1 cellular context compared by ENCODE assay signal in the genomic region with DNA sequence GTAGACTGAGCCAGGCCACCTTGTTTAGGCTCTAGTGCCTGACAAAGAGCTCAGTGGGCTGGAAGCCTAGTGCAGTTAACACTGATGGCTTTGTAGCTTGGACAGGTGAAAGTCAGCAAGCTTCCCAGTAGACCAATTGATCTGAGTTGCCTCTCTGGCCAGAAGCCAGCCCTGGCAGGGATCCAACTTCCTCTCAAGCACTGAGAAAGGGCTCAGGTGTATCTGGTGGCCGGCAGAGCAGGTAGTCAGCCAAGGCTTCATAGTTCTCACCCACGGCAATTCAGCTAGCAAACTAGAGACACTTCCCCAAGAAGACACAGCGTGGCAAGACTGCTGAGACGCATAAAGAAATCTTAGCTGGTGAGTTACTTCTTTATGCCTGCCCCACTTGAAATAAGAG.
TF ChIP-seq lines count a peak whose summit lies in the region.

No MANE protein-coding gene starts in this region.

TF ChIP-seq in K562, 482 proteins besides CTCF, POLR2A, EP300 and RAD21 (continued from another document):
- TF ChIP-seq, protein P1, sequence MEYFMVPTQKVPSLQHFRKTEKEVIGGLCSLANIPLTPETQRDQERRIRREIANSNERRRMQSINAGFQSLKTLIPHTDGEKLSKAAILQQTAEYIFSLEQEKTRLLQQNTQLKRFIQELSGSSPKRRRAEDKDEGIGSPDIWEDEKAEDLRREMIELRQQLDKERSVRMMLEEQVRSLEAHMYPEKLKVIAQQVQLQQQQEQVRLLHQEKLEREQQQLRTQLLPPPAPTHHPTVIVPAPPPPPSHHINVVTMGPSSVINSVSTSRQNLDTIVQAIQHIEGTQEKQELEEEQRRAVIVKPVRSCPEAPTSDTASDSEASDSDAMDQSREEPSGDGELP (CRISPR knock-in tag; IDR thresholded peaks at IDR 0.05; ENCODE audit: borderline replicate concordance): 0 out of 2 replicates have a peak, but pooled peaks have one; percentile 13
- TF ChIP-seq, protein P2, sequence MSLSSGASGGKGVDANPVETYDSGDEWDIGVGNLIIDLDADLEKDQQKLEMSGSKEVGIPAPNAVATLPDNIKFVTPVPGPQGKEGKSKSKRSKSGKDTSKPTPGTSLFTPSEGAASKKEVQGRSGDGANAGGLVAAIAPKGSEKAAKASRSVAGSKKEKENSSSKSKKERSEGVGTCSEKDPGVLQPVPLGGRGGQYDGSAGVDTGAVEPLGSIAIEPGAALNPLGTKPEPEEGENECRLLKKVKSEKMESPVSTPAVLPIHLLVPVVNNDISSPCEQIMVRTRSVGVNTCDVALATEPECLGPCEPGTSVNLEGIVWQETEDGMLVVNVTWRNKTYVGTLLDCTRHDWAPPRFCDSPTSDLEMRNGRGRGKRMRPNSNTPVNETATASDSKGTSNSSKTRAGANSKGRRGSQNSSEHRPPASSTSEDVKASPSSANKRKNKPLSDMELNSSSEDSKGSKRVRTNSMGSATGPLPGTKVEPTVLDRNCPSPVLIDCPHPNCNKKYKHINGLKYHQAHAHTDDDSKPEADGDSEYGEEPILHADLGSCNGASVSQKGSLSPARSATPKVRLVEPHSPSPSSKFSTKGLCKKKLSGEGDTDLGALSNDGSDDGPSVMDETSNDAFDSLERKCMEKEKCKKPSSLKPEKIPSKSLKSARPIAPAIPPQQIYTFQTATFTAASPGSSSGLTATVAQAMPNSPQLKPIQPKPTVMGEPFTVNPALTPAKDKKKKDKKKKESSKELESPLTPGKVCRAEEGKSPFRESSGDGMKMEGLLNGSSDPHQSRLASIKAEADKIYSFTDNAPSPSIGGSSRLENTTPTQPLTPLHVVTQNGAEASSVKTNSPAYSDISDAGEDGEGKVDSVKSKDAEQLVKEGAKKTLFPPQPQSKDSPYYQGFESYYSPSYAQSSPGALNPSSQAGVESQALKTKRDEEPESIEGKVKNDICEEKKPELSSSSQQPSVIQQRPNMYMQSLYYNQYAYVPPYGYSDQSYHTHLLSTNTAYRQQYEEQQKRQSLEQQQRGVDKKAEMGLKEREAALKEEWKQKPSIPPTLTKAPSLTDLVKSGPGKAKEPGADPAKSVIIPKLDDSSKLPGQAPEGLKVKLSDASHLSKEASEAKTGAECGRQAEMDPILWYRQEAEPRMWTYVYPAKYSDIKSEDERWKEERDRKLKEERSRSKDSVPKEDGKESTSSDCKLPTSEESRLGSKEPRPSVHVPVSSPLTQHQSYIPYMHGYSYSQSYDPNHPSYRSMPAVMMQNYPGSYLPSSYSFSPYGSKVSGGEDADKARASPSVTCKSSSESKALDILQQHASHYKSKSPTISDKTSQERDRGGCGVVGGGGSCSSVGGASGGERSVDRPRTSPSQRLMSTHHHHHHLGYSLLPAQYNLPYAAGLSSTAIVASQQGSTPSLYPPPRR (CRISPR knock-in tag; IDR thresholded peaks at IDR 0.05; ENCODE audit: borderline replicate concordance): no peak
- TF ChIP-seq CTBP1 (IDR thresholded peaks at IDR 0.05; ENCODE audit: borderline replicate concordance): peak; percentile 45; the same call in 1 of the 2 replicates
- no peak for TF ChIP-seq MXI1 (IDR thresholded peaks at IDR 0.05; ENCODE audit: low read depth, low read length)
- no peak for TF ChIP-seq HCFC1 (IDR thresholded peaks at IDR 0.05; ENCODE audit: low read depth, low read length)
- no peak for TF ChIP-seq NRF1 (conservative IDR thresholded peaks at IDR 0.05 in 1 of 2, IDR thresholded peaks at IDR 0.05 in 1 of 2)
- TF ChIP-seq ELF2 (CRISPR knock-in tag; IDR thresholded peaks at IDR 0.05): 0 out of 2 replicates have a peak, but pooled peaks have one; percentile 34
- no peak for TF ChIP-seq ZNF644 (tag; IDR thresholded peaks at IDR 0.05; ENCODE audit: low read depth)
- TF ChIP-seq SIN3B (IDR thresholded peaks at IDR 0.05; ENCODE audit: low read depth): no peak
- peak; percentile 45 for TF ChIP-seq NFIX (CRISPR knock-in tag; IDR thresholded peaks at IDR 0.05; ENCODE audit: low read depth)
- no peak for TF ChIP-seq RB1 (IDR thresholded peaks at IDR 0.05; ENCODE audit: low read depth)
- TF ChIP-seq HDAC2 (IDR thresholded peaks at IDR 0.05): no peak
